In the genomic region with DNA sequence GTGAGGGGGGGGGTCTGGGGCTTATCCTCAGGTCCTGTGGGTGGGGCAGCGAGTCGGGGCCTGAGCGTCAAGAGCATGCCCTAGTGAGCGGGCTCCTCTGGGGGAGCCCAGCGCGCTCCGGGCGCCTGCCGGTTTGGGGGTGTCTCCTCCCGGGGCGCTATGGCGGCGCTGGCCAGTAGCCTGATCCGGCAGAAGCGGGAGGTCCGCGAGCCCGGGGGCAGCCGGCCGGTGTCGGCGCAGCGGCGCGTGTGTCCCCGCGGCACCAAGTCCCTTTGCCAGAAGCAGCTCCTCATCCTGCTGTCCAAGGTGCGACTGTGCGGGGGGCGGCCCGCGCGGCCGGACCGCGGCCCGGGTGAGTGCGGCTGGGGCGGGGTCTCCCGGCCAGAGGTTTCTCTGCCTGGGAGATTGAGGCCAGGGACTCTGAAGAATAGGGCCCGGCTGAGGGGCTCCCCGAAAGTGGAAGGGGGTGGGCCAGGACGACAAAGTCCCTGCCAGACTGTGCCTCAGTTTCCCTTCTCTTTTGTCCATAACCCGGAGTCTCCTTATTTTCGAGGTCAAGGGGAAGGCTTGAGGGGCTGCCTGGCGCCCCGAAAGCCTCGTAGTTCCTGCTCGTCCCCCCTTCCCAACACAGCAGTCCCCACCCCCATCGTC, we compare ENCODE assay signal across 8 cellular contexts. TPM values are rescaled to one million over a fixed set of nuclear protein-coding genes. Genes with fewer than 3 reads are reported as not detected.
DNase-seq lines count a peak whose midpoint lies in the region; ATAC-seq and TF ChIP-seq lines count a peak whose summit lies in the region.

A gene (plus strand): TSS at position 51 of the 651 bp plus-strand sequence. CDS start 109 bp downstream, at position 160.

- peak within 1 kb of the TSS; percentile 97 to 99 (median 99) for H3K27ac Mint-ChIP-seq in H9
- H3K27ac Mint-ChIP-seq in activated CD8-positive, alpha-beta T cell treated with anti-CD3 and anti-CD28 coated beads for 36 hours, result peak within 1 kb of the TSS; percentile 70

- CTCF ChIA-PET in activated CD8-positive, alpha-beta T cell treated with anti-CD3 and anti-CD28 coated beads for 36 hours (lab: Charles Lee), result interaction anchor here (0.7 to 2.0 kb wide), 5 partner anchors 15 to 83 kb away, joined by 3 to 12 read pairs (median 4); no protein-coding TSS in a partner anchor

- no peaks in the 10 kb centered on the region for H3K79me1 ChIP-seq in H9 (ENCODE audit: insufficient read depth, low read depth, low read length, poor library complexity, severe bottlenecking)

- peak in 1 of 3 donors; percentile 8 for TF ChIP-seq POLR2A in body of pancreas (IDR thresholded peaks at IDR 0.05)

- H3K23ac ChIP-seq in H9 (ENCODE audit: insufficient read length, low read depth, low read length), result no peak within 1 kb of the TSS

- H4K5ac ChIP-seq in H9 (ENCODE audit: insufficient read length, low read depth, low read length), result peak within 1 kb of the TSS; percentile 53

- ATAC-seq in activated CD8-positive, alpha-beta T cell treated with anti-CD3 and anti-CD28 coated beads for 36 hours, result no peak
- ATAC-seq in body of pancreas (no peak), GM18511 (IDR thresholded peaks at IDR 0.05; ENCODE audit: unreplicated experiment) (no peak)

- H3K4me1 ChIP-seq in H9 (ENCODE audit: insufficient read depth, low read length), result no peaks in the 10 kb centered on the region; the same call in 1 of the 2 replicates
- H3K4me1 ChIP-seq in hepatocyte (ENCODE audit: insufficient read depth), result peaks cover 50% of the 10 kb centered on the region
- H3K4me1 ChIP-seq in skeletal muscle satellite cell (ENCODE audit: control insufficient read depth, insufficient read depth, low read length), result peaks cover 52% of the 10 kb centered on the region
- H3K4me1 ChIP-seq in body of pancreas, result peaks cover 49% of the 10 kb centered on the region

- H3K23me2 ChIP-seq in H9 (ENCODE audit: insufficient read length, low read depth, low read length, poor library complexity, severe bottlenecking), result peaks cover 33% of the 10 kb centered on the region

- H3K79me2 ChIP-seq in H9 (ENCODE audit: insufficient read depth, low read length), result no peaks in the 10 kb centered on the region
- H3K79me2 ChIP-seq in hepatocyte, result peaks cover 2% of the 10 kb centered on the region

- DNase-seq in H9 (no peak), hepatocyte (ENCODE audit: low spot score) (peak; percentile 40), body of pancreas (no peak), Ammon's horn (ENCODE audit: low spot score) (no peak), GM13976 (ENCODE audit: low spot score) (no peak)
- peak; percentile 15 for DNase-seq in activated CD8-positive, alpha-beta T cell treated with anti-CD3 and anti-CD28 coated beads for 36 hours

- peaks cover 32% of the 10 kb centered on the region for H3K27me3 Mint-ChIP-seq in H9 (ENCODE audit: low read depth)
- H3K27me3 Mint-ChIP-seq in activated CD8-positive, alpha-beta T cell treated with anti-CD3 and anti-CD28 coated beads for 36 hours, result peaks cover 45% of the 10 kb centered on the region

- H2BK15ac ChIP-seq in H9 (ENCODE audit: low read depth, low read length), result no peak within 1 kb of the TSS

- intact Hi-C loops in activated CD8-positive, alpha-beta T cell treated with anti-CD3 and anti-CD28 coated beads for 36 hours (cut with micrococcal nuclease), result loop anchor here (5.0 kb wide), 3 partner anchors 43 to 123 kb away; a partner anchor contains a TSS
- intact Hi-C loops in body of pancreas (cut with DNase I), result loop anchor here (5.0 kb wide), 1 partner anchor 48 kb away; no protein-coding TSS in a partner anchor

- peak within 1 kb of the TSS; percentile 1 for H3K27ac ChIP-seq in H9 (ENCODE audit: insufficient read length, low read depth, low read length)
- H3K27ac ChIP-seq in hepatocyte, result peak within 1 kb of the TSS; percentile 49
- no peak within 1 kb of the TSS for H3K27ac ChIP-seq in body of pancreas

- peaks cover 7% of the 10 kb centered on the region for H3K27me3 ChIP-seq in H9 (ENCODE audit: insufficient read depth, low read length)
- peaks cover 29% of the 10 kb centered on the region for H3K27me3 ChIP-seq in hepatocyte
- peaks cover 9% of the 10 kb centered on the region for H3K27me3 ChIP-seq in skeletal muscle satellite cell (ENCODE audit: control insufficient read depth, insufficient read depth, low read length)
- no peaks in the 10 kb centered on the region for H3K27me3 ChIP-seq in body of pancreas

- H3K9me3 ChIP-seq in H9 (ENCODE audit: control insufficient read depth, low read depth, low read length), result no peaks in the 10 kb centered on the region
- no peaks in the 10 kb centered on the region for H3K9me3 ChIP-seq in hepatocyte (ENCODE audit: low read depth)
- no peaks in the 10 kb centered on the region for H3K9me3 ChIP-seq in skeletal muscle satellite cell (replicated peaks; ENCODE audit: low read length)
- no peaks in the 10 kb centered on the region for H3K9me3 ChIP-seq in body of pancreas

- H4K91ac ChIP-seq in H9 (ENCODE audit: insufficient read length, low read depth, low read length), result no peak within 1 kb of the TSS

- H3K36me3 ChIP-seq in hepatocyte (replicated peaks; ENCODE audit: insufficient read depth, low read depth) (no peaks in the 10 kb centered on the region), skeletal muscle satellite cell (ENCODE audit: insufficient read depth, low read length) (no peaks in the 10 kb centered on the region), body of pancreas (replicated peaks in 1 of 2; ENCODE audit: insufficient read depth in 1 of 2, low read depth in 2 of 2) (no peaks in the 10 kb centered on the region)

- H3K4me3 ChIP-seq in hepatocyte (peak within 1 kb of the TSS; percentile 75), skeletal muscle satellite cell (ENCODE audit: low read length) (peak within 1 kb of the TSS; percentile 66), body of pancreas (no peak within 1 kb of the TSS)

- no peak within 1 kb of the TSS for H4K8ac ChIP-seq in H9 (replicated peaks; ENCODE audit: insufficient read length, low read depth, low read length)

- no peak within 1 kb of the TSS for H3T11ph ChIP-seq in H9 (ENCODE audit: low read length)

- no peak within 1 kb of the TSS for H3K18ac ChIP-seq in H9 (ENCODE audit: insufficient read length, low read depth, low read length)

- no peak within 1 kb of the TSS for H3K56ac ChIP-seq in H9 (ENCODE audit: insufficient read length, low read depth, low read length)

- H2BK20ac ChIP-seq in H9 (ENCODE audit: low read depth, low read length, poor library complexity, severe bottlenecking), result no peak within 1 kb of the TSS

- H2AK5ac ChIP-seq in H9 (ENCODE audit: insufficient read length, low read length), result no peak within 1 kb of the TSS

- no CpG with 5 or more reads among the region's 50 CpGs for WGBS in H9 (ENCODE audit: extremely low coverage, insufficient read length, low lambda C conversion rate)
- 2% methylated on average over 42 of the region's 50 CpGs for WGBS in hepatocyte (ENCODE audit: low lambda C conversion rate, missing lambda C conversion rate)
- WGBS in body of pancreas, 2 donors, result 4 to 5% methylated on average over 31 to 43 of the region's 50 CpGs

- in situ Hi-C loops in GM13976 (cut with MboI; ENCODE audit: low sequenced_read_pairs, unreplicated experiment), result no loop called here

- H3K14ac ChIP-seq in H9 (ENCODE audit: insufficient read depth, low read length), result no peak within 1 kb of the TSS

- H2BK12ac ChIP-seq in H9 (ENCODE audit: insufficient read length, low read depth, low read length), result no peak within 1 kb of the TSS

- H3K9me2 ChIP-seq in hepatocyte (replicated peaks; ENCODE audit: insufficient read depth), result no peaks in the 10 kb centered on the region

- peaks cover 0 to 13% (median 2%) of the 10 kb centered on the region in 3 experiments; a peak in 3 of 7 replicates for H3K36me3 Mint-ChIP-seq in H9 (ENCODE audit: insufficient read depth in 1 of 3, low read depth in 3 of 3)
- peaks cover 21% of the 10 kb centered on the region for H3K36me3 Mint-ChIP-seq in activated CD8-positive, alpha-beta T cell treated with anti-CD3 and anti-CD28 coated beads for 36 hours (ENCODE audit: low read depth)

- peak within 1 kb of the TSS; percentile 73 for H3K9ac ChIP-seq in H9 (ENCODE audit: extremely low read depth, insufficient read length, low read length)
- peak within 1 kb of the TSS; percentile 43 for H3K9ac ChIP-seq in skeletal muscle satellite cell (ENCODE audit: low read depth, low read length)

- no peak for TF ChIP-seq CTCF in H9 (conservative IDR thresholded peaks at IDR 0.05)
- no peak for TF ChIP-seq CTCF in activated CD8-positive, alpha-beta T cell treated with anti-CD3 and anti-CD28 coated beads for 36 hours (IDR thresholded peaks at IDR 0.05)
- no peak for TF ChIP-seq CTCF in hepatocyte (IDR thresholded peaks at IDR 0.05; ENCODE audit: poor library complexity)
- TF ChIP-seq CTCF in body of pancreas (IDR thresholded peaks at IDR 0.05), result no peak
- TF ChIP-seq CTCF in GM13976 (IDR thresholded peaks at IDR 0.05; ENCODE audit: borderline replicate concordance, control extremely low read depth, extremely low read depth, insufficient read depth, missing control alignments), result no peak

- H3K9me3 Mint-ChIP-seq in H9, result no peaks in the 10 kb centered on the region
- no peaks in the 10 kb centered on the region for H3K9me3 Mint-ChIP-seq in activated CD8-positive, alpha-beta T cell treated with anti-CD3 and anti-CD28 coated beads for 36 hours

- no peak within 1 kb of the TSS for H2BK5ac ChIP-seq in H9 (ENCODE audit: insufficient read length, low read length)

- H4K20me1 ChIP-seq in H9 (ENCODE audit: control insufficient read depth, insufficient read depth, insufficient read length) (no peaks in the 10 kb centered on the region), hepatocyte (ENCODE audit: insufficient read depth, poor library complexity, severe bottlenecking) (no peaks in the 10 kb centered on the region)

- peak within 1 kb of the TSS; percentile 93 to 98 for H3K4me3 Mint-ChIP-seq in H9
- peak within 1 kb of the TSS; percentile 94 for H3K4me3 Mint-ChIP-seq in activated CD8-positive, alpha-beta T cell treated with anti-CD3 and anti-CD28 coated beads for 36 hours

- peaks cover 34 to 42% of the 10 kb centered on the region in 2 experiments for H3K4me1 Mint-ChIP-seq in H9
- H3K4me1 Mint-ChIP-seq in activated CD8-positive, alpha-beta T cell treated with anti-CD3 and anti-CD28 coated beads for 36 hours (ENCODE audit: low read depth), result peaks cover 31% of the 10 kb centered on the region

- H3K4me2 ChIP-seq in H9 (ENCODE audit: insufficient read depth, insufficient read length, low read length) (peak within 1 kb of the TSS; percentile 60), hepatocyte (peak within 1 kb of the TSS; percentile 99), skeletal muscle satellite cell (ENCODE audit: low read length) (peak within 1 kb of the TSS; percentile 90)

- no peak within 1 kb of the TSS for H3K4ac ChIP-seq in H9 (ENCODE audit: low read depth, low read length)

- POLR2A ChIA-PET in activated CD8-positive, alpha-beta T cell treated with anti-CD3 and anti-CD28 coated beads for 36 hours (lab: Charles Lee), result interaction anchor here (1.2 to 8.8 kb wide), 5 partner anchors 13 to 248 kb away, joined by 3 to 83 read pairs (median 20); a partner anchor contains a TSS

- H2AFZ ChIP-seq in H9 (ENCODE audit: low read length) (no peak within 1 kb of the TSS), hepatocyte (peak within 1 kb of the TSS; percentile 55)

- no peak within 1 kb of the TSS for H2BK120ac ChIP-seq in H9 (ENCODE audit: low read depth, low read length, poor library complexity, severe bottlenecking)

RNA-seq across cellular contexts. Expression of the gene that starts here (rescaled TPM):
- total RNA-seq in H9 (2021) (14.1 and 15.2 TPM in 2 replicates), hepatocyte (1.4 and 2.7 TPM in 2 replicates), body of pancreas (1 to 10 TPM in 1 of 2 donors, not detected in 1; 2.1 TPM)
- 10 to 100 TPM; 16.5 to 16.6 TPM for total RNA-seq in activated CD8-positive, alpha-beta T cell treated with anti-CD3 and anti-CD28 coated beads for 36 hours
- 3.6 and 3.8 TPM in 2 replicates for polyA plus RNA-seq in hepatocyte
- 0.25 and 2.4 TPM in 2 replicates for total RNA-seq in skeletal muscle satellite cell (2012; rRNA removed)

Comparison
In these comparisons a context has a peak if more than half of its experiments do, and no peak if none do; other contexts are left out.
1. DNase-seq: peak in activated CD8-positive, alpha-beta T cell treated with anti-CD3 and anti-CD28 coated beads for 36 hours (single experiment) and hepatocyte (single experiment); none in H9 (single experiment), body of pancreas (0 of 4), Ammon's horn (single experiment) and GM13976 (single experiment).
2. H3K27ac ChIP-seq: peak in H9 (single experiment) and hepatocyte (single experiment); none in body of pancreas (0 of 4).
3. H3K4me3 ChIP-seq: peak in hepatocyte (single experiment) and skeletal muscle satellite cell (single experiment); none in body of pancreas (0 of 2).
4. Peak in every context shown above with its lines, with median percentiles within 50 percentile points of each other: H3K4me2 ChIP-seq.